Comparison of ENCODE assay signal across 13 cellular contexts in genomic region chr11:12900496-12900895, GRCh38.
DNase-seq lines count a peak whose midpoint lies in the region; ATAC-seq and TF ChIP-seq lines count a peak whose summit lies in the region.
"Had no signal": no experiment of that assay in that cellular context is flagged by ENCODE, and none has a peak within 500 bp of the region (broad histone marks: within the 10 kb centered on the region; RNA-seq: fewer than 3 reads in every experiment).

No MANE protein-coding gene starts in this region.

- no peaks in the 10 kb centered on the region for H3K4me1 ChIP-seq in CD4-positive, alpha-beta memory T cell (ENCODE audit: insufficient read depth, low read length)

- no peak overlapping the region for H3K4me3 Mint-ChIP-seq in CD4-positive, alpha-beta memory T cell
- H3K4me3 Mint-ChIP-seq: activated B cell treated with CpG ODN at 0.5 μM for 24 hours; activated naive CD8-positive, alpha-beta T cell treated with anti-CD3 and anti-CD28 coated beads, Interleukin-2, amount 10 ng/mL, durations not matched to agents 7 days and 5 days had no signal

- POLR2A ChIA-PET in BJ (lab: Charles Lee) = interaction anchor here (1.0 kb wide), 1 partner anchor 612 kb away, joined by 3 read pairs; no protein-coding TSS in a partner anchor
- POLR2A ChIA-PET in RWPE1 (lab: Yijun Ruan, JAX; ENCODE audit: low non-redundant PET) = no interaction called here
- POLR2A ChIA-PET in CD4-positive, alpha-beta memory T cell (lab: Charles Lee; ENCODE audit: partially characterized antibody) = no interaction called here

- no peaks in the 10 kb centered on the region for H3K9me3 Mint-ChIP-seq in CD4-positive, alpha-beta memory T cell
- H3K9me3 Mint-ChIP-seq: activated B cell treated with CpG ODN at 0.5 μM for 24 hours; activated naive CD8-positive, alpha-beta T cell treated with anti-CD3 and anti-CD28 coated beads, Interleukin-2, amount 10 ng/mL, durations not matched to agents 7 days and 5 days had no signal

- peaks cover 5 to 10% of the 10 kb centered on the region in 2 donors for H3K27me3 Mint-ChIP-seq in CD4-positive, alpha-beta memory T cell

- H3K9me3 ChIP-seq in CD4-positive, alpha-beta memory T cell (ENCODE audit: control insufficient read depth in 1 of 2, low read length in 2 of 2) = no peaks in the 10 kb centered on the region

- no peak for TF ChIP-seq CTCF in BJ (IDR thresholded peaks at IDR 0.05; ENCODE audit: insufficient read depth, low read depth, low read length)
- no peak for TF ChIP-seq CTCF in RWPE1 (conservative IDR thresholded peaks at IDR 0.05; ENCODE audit: low read depth)
- TF ChIP-seq CTCF in fibroblast of mammary gland (conservative IDR thresholded peaks at IDR 0.05; ENCODE audit: control insufficient read depth, insufficient read depth, low read depth, low read length) = no peak
- no peak for TF ChIP-seq CTCF in omental fat pad (IDR thresholded peaks at IDR 0.05)

- no peak overlapping the region for H3K27ac ChIP-seq in RWPE1
- no peak overlapping the region for H3K27ac ChIP-seq in CD4-positive, alpha-beta memory T cell (ENCODE audit: low read depth, low read length)

- intact Hi-C loops in CD4-positive, alpha-beta memory T cell (cut with micrococcal nuclease) = no loop called here

- no peaks in the 10 kb centered on the region for H3K27me3 ChIP-seq in BJ (ENCODE audit: control insufficient read depth, insufficient read depth, low read length)
- H3K27me3 ChIP-seq in CD4-positive, alpha-beta memory T cell (ENCODE audit: insufficient read depth, low read length) = no peaks in the 10 kb centered on the region

- ATAC-seq in omental fat pad (ENCODE audit: low FRiP score) (peak; percentile 39), GM18909 (IDR thresholded peaks at IDR 0.05; ENCODE audit: poor library complexity, unreplicated experiment) (no peak)

- peaks cover 0 to 3% (median 0%) of the 10 kb centered on the region in 4 donors for H3K4me1 Mint-ChIP-seq in CD4-positive, alpha-beta memory T cell
- H3K4me1 Mint-ChIP-seq: activated B cell treated with CpG ODN at 0.5 μM for 24 hours had no signal

- peaks cover 4% of the 10 kb centered on the region for H3K36me3 ChIP-seq in BJ (ENCODE audit: control insufficient read depth, insufficient read depth, low read length)
- H3K36me3 ChIP-seq in CD4-positive, alpha-beta memory T cell (ENCODE audit: insufficient read depth, low read length) = no peaks in the 10 kb centered on the region

- CTCF ChIA-PET in BJ (lab: Yijun Ruan, JAX) (interaction anchor here (0.7 to 1.9 kb wide), 5 partner anchors 12 to 569 kb away, joined by 3 to 9 read pairs (median 3); no protein-coding TSS in a partner anchor), RWPE1 (lab: Yijun Ruan, JAX) (interaction anchor here (1.1 kb wide), 1 partner anchor 569 kb away, joined by 5 read pairs; no protein-coding TSS in a partner anchor)
- CTCF ChIA-PET in CD4-positive, alpha-beta memory T cell (lab: Charles Lee; ENCODE audit: partially characterized antibody) = interaction anchor here (1.3 to 3.4 kb wide), 3 partner anchors 11 to 618 kb away, joined by 3 to 37 read pairs (median 7); no protein-coding TSS in a partner anchor

- DNase-seq in BJ (ENCODE audit: low read depth) (peak; percentile 78), RWPE1 (ENCODE audit: low spot score) (peak; percentile 86), fibroblast of mammary gland (ENCODE audit: low read depth) (peak; percentile 88), omental fat pad (ENCODE audit: low spot score) (no peak), activated gamma-delta T cell treated with Interleukin-2 at 50 U/mL for 16 hours (no peak), SK-N-DZ (ENCODE audit: low spot score) (no peak)
- DNase-seq in CD4-positive, alpha-beta memory T cell = no peak
- DNase-seq: activated B cell treated with CpG ODN at 0.5 μM for 24 hours; activated naive CD8-positive, alpha-beta T cell treated with anti-CD3 and anti-CD28 coated beads, Interleukin-2, amount 10 ng/mL, durations not matched to agents 7 days and 5 days; DMS 273 treated with DMSO at 0.1 percent for 48 hours; Kasumi-1; nucleus accumbens had no signal

- no peak overlapping the region for H3K4me3 ChIP-seq in BJ (ENCODE audit: low read depth, low read length)
- no peak overlapping the region for H3K4me3 ChIP-seq in fibroblast of mammary gland (ENCODE audit: control insufficient read depth, low read depth, low read length)
- no peak overlapping the region for H3K4me3 ChIP-seq in CD4-positive, alpha-beta memory T cell (ENCODE audit: low read length in 2 of 2)

- H3K27ac Mint-ChIP-seq in CD4-positive, alpha-beta memory T cell = no peak overlapping the region
- H3K27ac Mint-ChIP-seq: activated B cell treated with CpG ODN at 0.5 μM for 24 hours; activated naive CD8-positive, alpha-beta T cell treated with anti-CD3 and anti-CD28 coated beads, Interleukin-2, amount 10 ng/mL, durations not matched to agents 7 days and 5 days had no signal

- H3K36me3 Mint-ChIP-seq in CD4-positive, alpha-beta memory T cell = no peaks in the 10 kb centered on the region
- H3K36me3 Mint-ChIP-seq: activated naive CD8-positive, alpha-beta T cell treated with anti-CD3 and anti-CD28 coated beads, Interleukin-2, amount 10 ng/mL, durations not matched to agents 7 days and 5 days had no signal

Comparison
In these comparisons a context has a peak if more than half of its experiments do, and no peak if none do; other contexts are left out.
1. DNase-seq: peak in BJ (single experiment), RWPE1 (single experiment) and fibroblast of mammary gland (single experiment); none in omental fat pad (single experiment), activated gamma-delta T cell treated with Interleukin-2 at 50 U/mL for 16 hours (single experiment), SK-N-DZ (single experiment) and CD4-positive, alpha-beta memory T cell (0 of 5).